Comparison of ENCODE assay signal across 1 cellular context in the genomic region with DNA sequence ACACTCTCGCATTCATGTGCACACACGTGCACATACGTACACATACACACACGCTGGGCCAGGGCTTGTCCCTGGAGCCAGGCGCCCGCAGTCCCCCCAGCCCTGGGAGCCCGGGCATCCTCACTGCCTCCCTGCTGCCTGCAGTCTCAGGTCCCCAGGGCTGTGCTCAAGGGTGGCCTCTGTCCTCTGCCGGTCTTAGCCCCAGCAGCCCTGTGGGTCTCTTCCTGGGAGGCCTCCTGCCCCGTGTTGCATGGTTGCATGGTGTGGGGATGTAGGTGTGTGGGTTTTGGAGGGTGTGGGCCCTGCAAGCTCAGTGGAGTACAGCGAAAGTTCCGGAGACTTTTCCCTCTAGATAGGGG.
TF ChIP-seq lines count a peak whose summit lies in the region.

No MANE protein-coding gene starts in this region.

TF ChIP-seq in K562, 482 proteins besides CTCF, POLR2A, EP300 and RAD21 (continued from another document):
- TF ChIP-seq ZNF75A (CRISPR knock-in tag; IDR thresholded peaks at IDR 0.05): no peak
- no peak for TF ChIP-seq SAFB2 (IDR thresholded peaks at IDR 0.05; ENCODE audit: borderline replicate concordance, low read depth, low read length, severe bottlenecking)
- 0 out of 2 replicates have a peak, but pooled peaks have one; percentile 3 for TF ChIP-seq MTA2 (IDR thresholded peaks at IDR 0.05; ENCODE audit: low read depth)
- no peak for TF ChIP-seq CBFA2T2 (conservative IDR thresholded peaks at IDR 0.05)
- TF ChIP-seq CREBBP (IDR thresholded peaks at IDR 0.05; ENCODE audit: low read depth, low read length): no peak
- TF ChIP-seq ILK (tag; IDR thresholded peaks at IDR 0.05; ENCODE audit: borderline replicate concordance, low read depth): no peak
- no peak for TF ChIP-seq XRCC5 (IDR thresholded peaks at IDR 0.05; ENCODE audit: low read depth, low read length)
- TF ChIP-seq SIRT6 (IDR thresholded peaks at IDR 0.05; ENCODE audit: low read depth, low read length): no peak
- TF ChIP-seq, protein P1, sequence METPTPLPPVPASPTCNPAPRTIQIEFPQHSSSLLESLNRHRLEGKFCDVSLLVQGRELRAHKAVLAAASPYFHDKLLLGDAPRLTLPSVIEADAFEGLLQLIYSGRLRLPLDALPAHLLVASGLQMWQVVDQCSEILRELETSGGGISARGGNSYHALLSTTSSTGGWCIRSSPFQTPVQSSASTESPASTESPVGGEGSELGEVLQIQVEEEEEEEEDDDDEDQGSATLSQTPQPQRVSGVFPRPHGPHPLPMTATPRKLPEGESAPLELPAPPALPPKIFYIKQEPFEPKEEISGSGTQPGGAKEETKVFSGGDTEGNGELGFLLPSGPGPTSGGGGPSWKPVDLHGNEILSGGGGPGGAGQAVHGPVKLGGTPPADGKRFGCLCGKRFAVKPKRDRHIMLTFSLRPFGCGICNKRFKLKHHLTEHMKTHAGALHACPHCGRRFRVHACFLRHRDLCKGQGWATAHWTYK (CRISPR knock-in tag; IDR thresholded peaks at IDR 0.05): no peak
- no peak for TF ChIP-seq NCOA6 (IDR thresholded peaks at IDR 0.05)
- no peak for TF ChIP-seq ZNF263 (CRISPR knock-in tag; IDR thresholded peaks at IDR 0.05; ENCODE audit: borderline replicate concordance)
- TF ChIP-seq LCOR (CRISPR knock-in tag; IDR thresholded peaks at IDR 0.05): 0 out of 2 replicates have a peak, but pooled peaks have one; percentile 8
- TF ChIP-seq, protein P2, sequence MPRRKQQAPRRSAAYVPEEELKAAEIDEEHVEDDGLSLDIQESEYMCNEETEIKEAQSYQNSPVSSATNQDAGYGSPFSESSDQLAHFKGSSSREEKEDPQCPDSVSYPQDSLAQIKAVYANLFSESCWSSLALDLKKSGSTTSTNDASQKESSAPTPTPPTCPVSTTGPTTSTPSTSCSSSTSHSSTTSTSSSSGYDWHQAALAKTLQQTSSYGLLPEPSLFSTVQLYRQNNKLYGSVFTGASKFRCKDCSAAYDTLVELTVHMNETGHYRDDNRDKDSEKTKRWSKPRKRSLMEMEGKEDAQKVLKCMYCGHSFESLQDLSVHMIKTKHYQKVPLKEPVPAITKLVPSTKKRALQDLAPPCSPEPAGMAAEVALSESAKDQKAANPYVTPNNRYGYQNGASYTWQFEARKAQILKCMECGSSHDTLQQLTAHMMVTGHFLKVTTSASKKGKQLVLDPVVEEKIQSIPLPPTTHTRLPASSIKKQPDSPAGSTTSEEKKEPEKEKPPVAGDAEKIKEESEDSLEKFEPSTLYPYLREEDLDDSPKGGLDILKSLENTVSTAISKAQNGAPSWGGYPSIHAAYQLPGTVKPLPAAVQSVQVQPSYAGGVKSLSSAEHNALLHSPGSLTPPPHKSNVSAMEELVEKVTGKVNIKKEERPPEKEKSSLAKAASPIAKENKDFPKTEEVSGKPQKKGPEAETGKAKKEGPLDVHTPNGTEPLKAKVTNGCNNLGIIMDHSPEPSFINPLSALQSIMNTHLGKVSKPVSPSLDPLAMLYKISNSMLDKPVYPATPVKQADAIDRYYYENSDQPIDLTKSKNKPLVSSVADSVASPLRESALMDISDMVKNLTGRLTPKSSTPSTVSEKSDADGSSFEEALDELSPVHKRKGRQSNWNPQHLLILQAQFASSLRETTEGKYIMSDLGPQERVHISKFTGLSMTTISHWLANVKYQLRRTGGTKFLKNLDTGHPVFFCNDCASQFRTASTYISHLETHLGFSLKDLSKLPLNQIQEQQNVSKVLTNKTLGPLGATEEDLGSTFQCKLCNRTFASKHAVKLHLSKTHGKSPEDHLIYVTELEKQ (CRISPR knock-in tag; IDR thresholded peaks at IDR 0.05): no peak
- no peak for TF ChIP-seq SAP30 (IDR thresholded peaks at IDR 0.05; ENCODE audit: borderline replicate concordance, insufficient read depth, low read depth, low read length, poor library complexity, severe bottlenecking)
- no peak for TF ChIP-seq NBN (IDR thresholded peaks at IDR 0.05; ENCODE audit: low read depth)
- no peak for TF ChIP-seq JUN (IDR thresholded peaks at IDR 0.05; ENCODE audit: borderline replicate concordance, low read depth, low read length)
- TF ChIP-seq JUN (CRISPR knock-in tag; IDR thresholded peaks at IDR 0.05; ENCODE audit: borderline replicate concordance): no peak
- no peak for TF ChIP-seq ZNF324 (CRISPR knock-in tag; IDR thresholded peaks at IDR 0.05)
- TF ChIP-seq TAF15 (IDR thresholded peaks at IDR 0.05; ENCODE audit: low read depth, low read length): no peak
- no peak for TF ChIP-seq CBX2 (IDR thresholded peaks at IDR 0.05; ENCODE audit: insufficient read depth, low read length, poor library complexity, severe bottlenecking)
- no peak for TF ChIP-seq RBM14 (IDR thresholded peaks at IDR 0.05; ENCODE audit: borderline replicate concordance, insufficient read depth, low read depth, low read length)
- TF ChIP-seq ZBTB17 (CRISPR knock-in tag; IDR thresholded peaks at IDR 0.05): 0 out of 2 replicates have a peak, but pooled peaks have one; percentile 1
- no peak for TF ChIP-seq SOX6 (IDR thresholded peaks at IDR 0.05)
TF ChIP-seq in K562: peak in this region for 3.
